27 cellular contexts compared by ENCODE assay signal in genomic region chr11:125947419-125948277, GRCh38. TPM values are rescaled to one million over a fixed set of nuclear protein-coding genes. Genes with fewer than 3 reads are reported as not detected.
A peak's percentile ranks its signal among the peaks of the same experiment; 100 is the strongest.
DNase-seq lines count a peak whose midpoint lies in the region; ATAC-seq and TF ChIP-seq lines count a peak whose summit lies in the region.
"Had no signal": no experiment of that assay in that cellular context is flagged by ENCODE, and none has a peak within 500 bp of the region (broad histone marks: within the 10 kb centered on the region; RNA-seq: fewer than 3 reads in every experiment).

No MANE protein-coding gene starts in this region.

- 93 to 95% methylated on average over 24 of the region's 24 CpGs for WGBS in heart right ventricle, 2 donors

- peaks cover 13% of the 10 kb centered on the region for H3K27me3 Mint-ChIP-seq in osteocyte (ENCODE audit: unreplicated experiment)

- H3K4me3 Mint-ChIP-seq in osteocyte (ENCODE audit: unreplicated experiment): no peak overlapping the region
- H3K4me3 Mint-ChIP-seq: CD8-positive, alpha-beta T cell had no signal

- TF ChIP-seq CTCF in right atrium auricular region (IDR thresholded peaks at IDR 0.05) (no peak), heart right ventricle (IDR thresholded peaks at IDR 0.05) (no peak), coronary artery (IDR thresholded peaks at IDR 0.05) (no peak), osteocyte (IDR thresholded peaks at IDR 0.05) (no peak)

- H3K27ac Mint-ChIP-seq in osteocyte (ENCODE audit: unreplicated experiment): no peak overlapping the region
- H3K27ac Mint-ChIP-seq: CD8-positive, alpha-beta T cell had no signal

- intact Hi-C loops in heart right ventricle (cut with DNase I): loop anchor here in 2 of 10 donors (5.0 to 10.0 kb wide), 2 partner anchors 107 to 245 kb away; no protein-coding TSS in a partner anchor

- H3K27me3 ChIP-seq in right atrium auricular region: no peaks in the 10 kb centered on the region
- H3K27me3 ChIP-seq in heart right ventricle: peaks cover 0 to 4% (median 0%) of the 10 kb centered on the region in 7 donors
- H3K27me3 ChIP-seq: SJCRH30 had no signal

- H3K4me1 Mint-ChIP-seq in osteocyte (ENCODE audit: unreplicated experiment): no peaks in the 10 kb centered on the region

- H3K27ac ChIP-seq in right atrium auricular region: no peak overlapping the region
- H3K27ac ChIP-seq in heart right ventricle: no peak overlapping the region
- H3K27ac ChIP-seq in coronary artery: no peak overlapping the region
- H3K27ac ChIP-seq: C4-2B, SJCRH30 had no signal

- ATAC-seq in heart right ventricle (no peak), GM19452 (IDR thresholded peaks at IDR 0.05; ENCODE audit: unreplicated experiment) (no peak)
- ATAC-seq: CD8-positive, alpha-beta T cell; PC-3; SK-N-SH treated with all-trans-retinoic acid at 6 μM for 48 hours had no signal

- H3K4me3 ChIP-seq in right atrium auricular region (no peak overlapping the region), heart right ventricle (no peak overlapping the region), coronary artery (no peak overlapping the region)
- H3K4me3 ChIP-seq: K562, SJCRH30 had no signal

- no peaks in the 10 kb centered on the region for H3K9me3 Mint-ChIP-seq in osteocyte (ENCODE audit: unreplicated experiment)
- H3K9me3 Mint-ChIP-seq: CD8-positive, alpha-beta T cell had no signal

- peak; percentile 52 for DNase-seq in right atrium auricular region (ENCODE audit: low spot score)
- DNase-seq in heart right ventricle: no peak
- peak; percentile 73 for DNase-seq in coronary artery (ENCODE audit: low spot score)
- DNase-seq in osteocyte (ENCODE audit: extremely low spot score, unreplicated experiment): peak; percentile 80
- DNase-seq in COLO668 (lab: John Stamatoyannopoulos, UW; ENCODE audit: unreplicated experiment): no peak
- DNase-seq in AG08395 (ENCODE audit: low spot score): no peak
- DNase-seq: AML-193, DMS79 treated with DMSO at 0.1 percent for 48 hours, NCI-H1105 treated with DMSO at 0.1 percent for 48 hours, NCI-H146, NCI-H1930, NCI-H2107, NCI-H446, NCI-H524 treated with DMSO at 0.1 percent for 48 hours, NCI-H774, PC-3, SJCRH30 had no signal

- H3K36me3 ChIP-seq in right atrium auricular region (no peaks in the 10 kb centered on the region), heart right ventricle (no peaks in the 10 kb centered on the region)
- H3K36me3 ChIP-seq: SJCRH30 had no signal

- H3K36me3 Mint-ChIP-seq in osteocyte (ENCODE audit: unreplicated experiment): no peaks in the 10 kb centered on the region
- H3K36me3 Mint-ChIP-seq: CD8-positive, alpha-beta T cell had no signal

- H3K9me3 ChIP-seq in right atrium auricular region: no peaks in the 10 kb centered on the region
- no peaks in the 10 kb centered on the region for H3K9me3 ChIP-seq in heart right ventricle
- H3K9me3 ChIP-seq: SJCRH30 had no signal

- peaks cover 0 to 17% of the 10 kb centered on the region in 2 donors for H3K4me1 ChIP-seq in right atrium auricular region
- peaks cover 9 to 26% (median 18%) of the 10 kb centered on the region in 9 donors for H3K4me1 ChIP-seq in heart right ventricle

RNA-seq across cellular contexts. Expression of gene VSIG10L2, which starts 1.8 kb away (rescaled TPM):
- total RNA-seq in right atrium auricular region (not detected), heart right ventricle (under 1 TPM in 1 of 10 donors, not detected in 9; 0.38 TPM), osteocyte (not detected in 2 replicates)
- under 1 TPM; 0.15 to 0.35 TPM for polyA plus RNA-seq in heart right ventricle
- total RNA-seq: A172; CD8-positive, alpha-beta T cell; K562; LHCN-M2; MCF 10A; PC-3 had no signal
- polyA plus RNA-seq: AG04450, K562 had no signal

RNA-seq across cellular contexts. Expression of gene DDX25, which starts 43.3 kb away (rescaled TPM):
- total RNA-seq in right atrium auricular region (not detected), heart right ventricle (not detected), osteocyte (not detected in 2 replicates)
- under 1 TPM in 1 of 2 donors, not detected in 1; 0.01 TPM for polyA plus RNA-seq in heart right ventricle
- total RNA-seq: A172, HT-29, K562, LHCN-M2, MCF 10A, PC-3 had no signal
- polyA plus RNA-seq: AG04450, K562 had no signal

RNA-seq across cellular contexts. Expression of gene PUS3, which starts 44.6 kb away (rescaled TPM):
- total RNA-seq in right atrium auricular region (1 to 10 TPM; 3.1 to 8.7 TPM), heart right ventricle (10 to 100 TPM in 1 of 10 donors, 1 to 10 TPM in 9; 4.9 to 12.4 (median 7.7) TPM), osteocyte (10.5 and 14.6 TPM in 2 replicates)
- 1 to 10 TPM; 7.2 to 8.0 TPM for polyA plus RNA-seq in heart right ventricle

Comparison
In these comparisons a context has a peak if more than half of its experiments do, and no peak if none do; other contexts are left out.
1. DNase-seq: peak in right atrium auricular region (single experiment), coronary artery (single experiment) and osteocyte (single experiment); none in heart right ventricle (0 of 2), COLO668 (single experiment) and AG08395 (single experiment).